15 cellular contexts compared by ENCODE assay signal in genomic region chr14:71687115-71687836, GRCh38.
DNase-seq lines count a peak whose midpoint lies in the region; ATAC-seq and TF ChIP-seq lines count a peak whose summit lies in the region.
"Had no signal": no experiment of that assay in that cellular context is flagged by ENCODE, and none has a peak within 500 bp of the region (broad histone marks: within the 10 kb centered on the region; RNA-seq: fewer than 3 reads in every experiment).

No MANE protein-coding gene starts in this region.

- H2AFZ ChIP-seq in smooth muscle cell (ENCODE audit: low read depth) = no peak overlapping the region

- H3K27me3 ChIP-seq in adipocyte (replicated peaks; ENCODE audit: control insufficient read depth, insufficient read depth, low read length) (no peaks in the 10 kb centered on the region), smooth muscle cell (ENCODE audit: low read depth) (no peaks in the 10 kb centered on the region)

- no peaks in the 10 kb centered on the region for H3K79me2 ChIP-seq in smooth muscle cell (ENCODE audit: low read depth)

- no peaks in the 10 kb centered on the region for H3K9me3 ChIP-seq in adipocyte (ENCODE audit: control insufficient read depth, low read length)
- no peaks in the 10 kb centered on the region for H3K9me3 ChIP-seq in smooth muscle cell (replicated peaks; ENCODE audit: low read depth)

- H3K9ac ChIP-seq in adipocyte (ENCODE audit: low read length) = peak overlapping the region; percentile 55
- H3K9ac ChIP-seq in smooth muscle cell (ENCODE audit: low read depth) = no peak overlapping the region

- DNase-seq in EH (ENCODE audit: low read depth) (peak; percentile 27), adipocyte (ENCODE audit: low read depth) (peak; percentile 76), iris pigment epithelial cell (ENCODE audit: low read depth) (peak; percentile 50), smooth muscle cell (lab: John Stamatoyannopoulos, UW; ENCODE audit: unreplicated experiment) (no peak), HuH-7 (ENCODE audit: low spot score) (no peak), SKM-1 treated with dmso at 0.1 percent for 144 hours (lab: John Stamatoyannopoulos, UW; ENCODE audit: unreplicated experiment) (no peak), hippocampal formation (lab: John Stamatoyannopoulos, UW) (no peak)
- DNase-seq: central memory CD4-positive, alpha-beta T cell; DMS153; head of caudate nucleus; naive thymus-derived CD4-positive, alpha-beta T cell; NCI-H2029 treated with DMSO at 0.1 percent for 48 hours; T-helper 2 cell had no signal

- no peak for TF ChIP-seq CTCF in smooth muscle cell (IDR thresholded peaks at IDR 0.05; ENCODE audit: borderline replicate concordance, insufficient read depth, poor library complexity, severe bottlenecking)

- ATAC-seq in GM19463 (IDR thresholded peaks at IDR 0.05; ENCODE audit: unreplicated experiment) = no peak
- ATAC-seq: naive thymus-derived CD4-positive, alpha-beta T cell had no signal

- H3K4me2 ChIP-seq in smooth muscle cell = peak overlapping the region; percentile 27

- peak overlapping the region; percentile 53 for H3K27ac ChIP-seq in smooth muscle cell (ENCODE audit: low read depth)
- H3K27ac ChIP-seq: RWPE1 had no signal

- WGBS in smooth muscle cell (ENCODE audit: low lambda C conversion rate) = 73% methylated on average over 2 of the region's 2 CpGs

- H3K36me3 ChIP-seq in adipocyte (ENCODE audit: control insufficient read depth, insufficient read depth, low read length, severe bottlenecking) (no peaks in the 10 kb centered on the region), smooth muscle cell (ENCODE audit: low read depth) (peaks cover 7% of the 10 kb centered on the region)

- H3F3A ChIP-seq in smooth muscle cell (ENCODE audit: low read depth) = peaks cover 6% of the 10 kb centered on the region

- no peaks in the 10 kb centered on the region for H4K20me1 ChIP-seq in smooth muscle cell (ENCODE audit: low read depth)

- H3K4me3 ChIP-seq in adipocyte (ENCODE audit: low read length) (peak overlapping the region; percentile 31), smooth muscle cell (no peak overlapping the region)

- H3K4me1 ChIP-seq in adipocyte (ENCODE audit: control insufficient read depth, insufficient read depth, low read length) = peaks cover 29% of the 10 kb centered on the region
- H3K4me1 ChIP-seq in smooth muscle cell (ENCODE audit: low read depth) = no peaks in the 10 kb centered on the region

Comparison
In these comparisons a context has a peak if more than half of its experiments do, and no peak if none do; other contexts are left out.
1. DNase-seq: peak in EH (single experiment), adipocyte (single experiment) and iris pigment epithelial cell (single experiment); none in smooth muscle cell (single experiment), HuH-7 (single experiment), SKM-1 treated with dmso at 0.1 percent for 144 hours (single experiment) and hippocampal formation (0 of 2).